ENCODE assay signal across 8 cellular contexts in genomic region chr5:95284512-95285405, GRCh38. TPM values are rescaled to one million over a fixed set of nuclear protein-coding genes. Genes with fewer than 3 reads are reported as not detected.
A peak's percentile ranks its signal among the peaks of the same experiment; 100 is the strongest.
DNase-seq lines count a peak whose midpoint lies in the region; ATAC-seq and TF ChIP-seq lines count a peak whose summit lies in the region.

TSS of gene MCTP1 (minus strand) at chr5:95285094.

- no peak within 1 kb of the TSS for H2AK5ac ChIP-seq in mesendoderm (ENCODE audit: low read length)

- no peak within 1 kb of the TSS for H3K4ac ChIP-seq in mesendoderm (ENCODE audit: low read depth, low read length)

- H3K27ac ChIP-seq in BLaER1 treated with 17β-estradiol and CSF1 and Interleukin-3, amounts not matched to agents 10 nM and 100 nM, result no peak within 1 kb of the TSS
- H3K27ac ChIP-seq in mesendoderm (ENCODE audit: low read depth, low read length) (no peak within 1 kb of the TSS), tibial artery (no peak within 1 kb of the TSS)

- H3K4me1 Mint-ChIP-seq in effector memory CD8-positive, alpha-beta T cell (ENCODE audit: low read depth in 2 of 2), result no peaks in the 10 kb centered on the region

- H3K18ac ChIP-seq in mesendoderm (ENCODE audit: low read length), result no peak within 1 kb of the TSS

- no CpG with 5 or more reads among the region's 91 CpGs for whole genome bisulfite sequencing in mesendoderm (ENCODE audit: extremely low coverage, insufficient coverage, low lambda C conversion rate)

- H3K36me3 Mint-ChIP-seq in effector memory CD8-positive, alpha-beta T cell (ENCODE audit: insufficient read depth), result no peaks in the 10 kb centered on the region

- H3K79me2 ChIP-seq in mesendoderm (ENCODE audit: control insufficient read depth, insufficient read depth, low read length), result no peaks in the 10 kb centered on the region

- no peak within 1 kb of the TSS for H2BK5ac ChIP-seq in mesendoderm (ENCODE audit: low read length)

- DNase-seq in HK-2 (ENCODE audit: unreplicated experiment) (peak; percentile 29), SW 1271 (lab: John Stamatoyannopoulos, UW) (peak; percentile 28 to 65), mesendoderm (peak; percentile 53), tibial artery (no peak), OCI-M2 (lab: John Stamatoyannopoulos, UW; ENCODE audit: unreplicated experiment) (no peak)
- no peak for DNase-seq in effector memory CD8-positive, alpha-beta T cell

- peak within 1 kb of the TSS; percentile 26 to 69 (median 50); a peak in 19 of 22 replicates for H3K9ac ChIP-seq in BLaER1 treated with 17β-estradiol and CSF1 and Interleukin-3, amounts not matched to agents 10 nM and 100 nM
- peak within 1 kb of the TSS; percentile 38 for H3K9ac ChIP-seq in mesendoderm (ENCODE audit: low read length)

- H4K8ac ChIP-seq in mesendoderm (ENCODE audit: low read depth, low read length), result no peak within 1 kb of the TSS

- H3K56ac ChIP-seq in mesendoderm (ENCODE audit: low read length), result peak within 1 kb of the TSS; percentile 43

- H2BK15ac ChIP-seq in mesendoderm (replicated peaks; ENCODE audit: low read depth), result no peak within 1 kb of the TSS

- H3K79me1 ChIP-seq in mesendoderm (ENCODE audit: low read length), result no peaks in the 10 kb centered on the region

- peaks cover 55 to 68% of the 10 kb centered on the region in 2 donors for H3K27me3 Mint-ChIP-seq in effector memory CD8-positive, alpha-beta T cell

- H4K5ac ChIP-seq in mesendoderm (ENCODE audit: low read length), result no peak within 1 kb of the TSS

- peak within 1 kb of the TSS; percentile 53 to 66 for H3K4me3 Mint-ChIP-seq in effector memory CD8-positive, alpha-beta T cell

- no peaks in the 10 kb centered on the region for H3K36me3 ChIP-seq in BLaER1 treated with 17β-estradiol and CSF1 and Interleukin-3, amounts not matched to agents 10 nM and 100 nM
- H3K36me3 ChIP-seq in mesendoderm (ENCODE audit: control insufficient read depth, insufficient read depth, low read length) (no peaks in the 10 kb centered on the region), tibial artery (no peaks in the 10 kb centered on the region)

- H3K9me3 Mint-ChIP-seq in effector memory CD8-positive, alpha-beta T cell, result no peaks in the 10 kb centered on the region

- peak; percentile 38 for ATAC-seq in GM19035 (IDR thresholded peaks at IDR 0.05; ENCODE audit: unreplicated experiment)
- no peak for ATAC-seq in effector memory CD8-positive, alpha-beta T cell (replicated peaks)

- H3K27ac Mint-ChIP-seq in effector memory CD8-positive, alpha-beta T cell, result no peak within 1 kb of the TSS

- H4K20me1 ChIP-seq in BLaER1 treated with 17β-estradiol and CSF1 and Interleukin-3, amounts not matched to agents 10 nM and 100 nM, result peaks cover 0 to 10% (median 0%) of the 10 kb centered on the region in 11 experiments; a peak in 3 of 22 replicates

- peaks cover 0 to 11% (median 6%) of the 10 kb centered on the region in 10 experiments; a peak in 10 of 20 replicates for H3K4me1 ChIP-seq in BLaER1 treated with 17β-estradiol and CSF1 and Interleukin-3, amounts not matched to agents 10 nM and 100 nM
- H3K4me1 ChIP-seq in mesendoderm (ENCODE audit: control insufficient read depth, low read depth, low read length) (no peaks in the 10 kb centered on the region), tibial artery (peaks cover 0 to 26% (median 21%) of the 10 kb centered on the region in 4 donors)

- peak within 1 kb of the TSS; percentile 63 to 81 (median 70) for H3K4me3 ChIP-seq in BLaER1 treated with 17β-estradiol and CSF1 and Interleukin-3, amounts not matched to agents 10 nM and 100 nM
- H3K4me3 ChIP-seq in mesendoderm (ENCODE audit: low read length), result peak within 1 kb of the TSS; percentile 39
- H3K4me3 ChIP-seq in tibial artery, result peak within 1 kb of the TSS; percentile 55 to 62

- no peak for TF ChIP-seq CTCF in tibial artery (IDR thresholded peaks at IDR 0.05)

- no peak within 1 kb of the TSS for H3K23ac ChIP-seq in mesendoderm (ENCODE audit: low read length)

- peak within 1 kb of the TSS; percentile 87 to 100 (median 99) for H3K4me2 ChIP-seq in BLaER1 treated with 17β-estradiol and CSF1 and Interleukin-3, amounts not matched to agents 10 nM and 100 nM
- peak within 1 kb of the TSS; percentile 68 for H3K4me2 ChIP-seq in mesendoderm (ENCODE audit: low read length)

- intact Hi-C loops in tibial artery (cut with DNase I; ENCODE audit: low total_unique reads), result no loop called here

- no peaks in the 10 kb centered on the region for H3K9me3 ChIP-seq in BLaER1 treated with 17β-estradiol and CSF1 and Interleukin-3, amounts not matched to agents 10 nM and 100 nM (replicated peaks in 1 of 11)
- H3K9me3 ChIP-seq in tibial artery, result no peaks in the 10 kb centered on the region

- H2BK120ac ChIP-seq in mesendoderm (ENCODE audit: low read depth, low read length), result no peak within 1 kb of the TSS

- peaks cover 38 to 65% (median 54%) of the 10 kb centered on the region in 11 experiments for H3K27me3 ChIP-seq in BLaER1 treated with 17β-estradiol and CSF1 and Interleukin-3, amounts not matched to agents 10 nM and 100 nM
- H3K27me3 ChIP-seq in mesendoderm (ENCODE audit: insufficient read depth, low read length, poor library complexity), result peaks cover 10% of the 10 kb centered on the region
- H3K27me3 ChIP-seq in tibial artery, result peaks cover 0 to 36% of the 10 kb centered on the region in 2 donors

RNA-seq across cellular contexts. Expression of gene MCTP1, which starts in this region (rescaled TPM):
- polyA plus RNA-seq in mesendoderm (2013, experiment 1 of 2), result 1.3 TPM
- 1.4 TPM for polyA plus RNA-seq in mesendoderm (2013, experiment 2 of 2)

Comparison
In these comparisons a context has a peak if more than half of its experiments do, and no peak if none do; other contexts are left out.
1. DNase-seq: peak in HK-2 (single experiment), SW 1271 (2 of 2) and mesendoderm (single experiment); none in effector memory CD8-positive, alpha-beta T cell (0 of 3), tibial artery (0 of 2) and OCI-M2 (single experiment).
2. Peak in every context shown above with its lines, with median percentiles within 50 percentile points of each other: H3K4me3 ChIP-seq.